In the genomic region with DNA sequence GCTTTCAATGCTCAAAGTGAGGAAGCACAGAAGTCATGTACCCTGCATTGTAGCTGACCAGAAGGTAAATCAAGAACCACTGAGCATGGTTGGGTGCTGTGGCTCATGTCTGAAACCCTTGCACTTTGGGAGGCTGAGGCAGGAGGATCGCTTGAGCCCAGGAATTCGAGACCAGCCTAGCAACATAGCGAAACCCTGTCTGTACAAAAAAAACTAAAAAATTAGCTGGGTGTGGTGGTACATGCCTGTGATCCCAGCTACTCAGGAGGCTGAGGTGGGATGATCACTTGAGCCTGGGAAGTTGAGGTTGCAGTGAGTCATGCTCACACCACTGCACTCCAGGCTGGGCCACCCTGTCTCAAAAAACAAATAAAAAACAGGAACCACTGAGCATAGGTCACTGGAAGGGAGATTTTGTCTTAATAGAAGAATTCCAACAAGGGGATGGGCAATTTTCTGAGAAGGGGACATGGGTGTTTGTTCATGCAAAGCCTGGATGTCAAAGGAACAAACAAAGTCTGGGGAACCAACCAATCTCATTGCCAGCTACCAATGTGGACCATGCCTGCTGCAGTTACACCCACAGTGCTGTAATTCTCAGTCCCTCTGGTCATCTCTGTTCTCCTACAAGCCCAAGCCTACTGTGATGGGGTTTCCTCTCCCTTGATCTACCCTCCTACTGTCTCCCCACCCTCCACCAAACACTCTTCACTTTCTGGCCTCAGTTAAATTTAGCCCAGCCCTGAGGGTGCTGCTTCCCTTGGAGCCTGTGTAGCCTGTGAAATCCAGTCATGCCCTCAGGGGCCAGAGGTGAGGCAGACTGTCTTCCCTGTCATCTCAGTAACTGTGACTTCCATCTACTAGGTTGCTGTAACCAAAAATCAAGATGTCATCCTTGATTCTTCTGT, we compare ENCODE assay signal across 1 cellular context.
TF ChIP-seq lines count a peak whose summit lies in the region.

No MANE protein-coding gene starts in this region.

TF ChIP-seq in HepG2, 621 proteins besides CTCF, POLR2A, EP300 and RAD21 (continued from another document and continues in another):
- TF ChIP-seq ZNF609 (CRISPR knock-in tag; IDR thresholded peaks at IDR 0.05; ENCODE audit: borderline replicate concordance) (peak; percentile 36; the same call in 1 of the 2 replicates), HNRNPUL1 (IDR thresholded peaks at IDR 0.05; ENCODE audit: low read depth, low read length) (no peak), SOX13 (IDR thresholded peaks at IDR 0.05) (no peak), SOX13 (CRISPR knock-in tag; conservative IDR thresholded peaks at IDR 0.05 in 1 of 2, IDR thresholded peaks at IDR 0.05 in 1 of 2) (peak in 1 of 2 experiments; percentile 62; a peak in 1 of 4 replicates), ETV5 (CRISPR knock-in tag; IDR thresholded peaks at IDR 0.05; ENCODE audit: borderline replicate concordance) (peak; percentile 42; the same call in 1 of the 2 replicates), ZNF574 (CRISPR knock-in tag; IDR thresholded peaks at IDR 0.05) (no peak), JUND (CRISPR knock-in tag; IDR thresholded peaks at IDR 0.05) (0 out of 2 replicates have a peak, but pooled peaks have one; percentile 62), ZFP91 (CRISPR knock-in tag; IDR thresholded peaks at IDR 0.05; ENCODE audit: borderline replicate concordance) (peak; percentile 35; the same call in 1 of the 2 replicates), ZSCAN9 (CRISPR knock-in tag; IDR thresholded peaks at IDR 0.05; ENCODE audit: borderline replicate concordance) (peak; percentile 39; the same call in 1 of the 2 replicates), ZNF883 (CRISPR knock-in tag; IDR thresholded peaks at IDR 0.05; ENCODE audit: not compliant biosample characterization) (no peak), NBN (conservative IDR thresholded peaks at IDR 0.05) (no peak), NFIC (IDR thresholded peaks at IDR 0.05; ENCODE audit: low read length) (no peak), SNAPC2 (CRISPR knock-in tag; IDR thresholded peaks at IDR 0.05) (no peak), GFI1 (CRISPR knock-in tag; IDR thresholded peaks at IDR 0.05; ENCODE audit: borderline replicate concordance) (peak; percentile 45; the same call in 1 of the 2 replicates), CREM (IDR thresholded peaks at IDR 0.05) (0 out of 2 replicates have a peak, but pooled peaks have one; percentile 19), CREM (CRISPR knock-in tag; IDR thresholded peaks at IDR 0.05) (no peak), ZBTB39 (CRISPR knock-in tag; IDR thresholded peaks at IDR 0.05) (no peak), RXRB (CRISPR knock-in tag; IDR thresholded peaks at IDR 0.05; ENCODE audit: borderline replicate concordance) (peak; percentile 35; the same call in 1 of the 2 replicates), HINFP (CRISPR knock-in tag; IDR thresholded peaks at IDR 0.05; ENCODE audit: low read depth) (no peak), RARA (CRISPR knock-in tag; IDR thresholded peaks at IDR 0.05) (peak; percentile 72), TBX2 (CRISPR knock-in tag; IDR thresholded peaks at IDR 0.05; ENCODE audit: borderline replicate concordance) (peak; percentile 60; the same call in 1 of the 2 replicates), MEF2D (CRISPR knock-in tag; IDR thresholded peaks at IDR 0.05) (0 out of 2 replicates have a peak, but pooled peaks have one; percentile 29), HMGA1 (CRISPR knock-in tag; conservative IDR thresholded peaks at IDR 0.05) (no peak), CBX5 (CRISPR knock-in tag; IDR thresholded peaks at IDR 0.05; ENCODE audit: borderline replicate concordance) (no peak; the same call in 1 of the 2 replicates), NCOA5 (CRISPR knock-in tag; IDR thresholded peaks at IDR 0.05) (no peak), ZKSCAN8 (CRISPR knock-in tag; IDR thresholded peaks at IDR 0.05; ENCODE audit: borderline replicate concordance) (0 out of 2 replicates have a peak, but pooled peaks have one; percentile 15), SIN3A (IDR thresholded peaks at IDR 0.05; ENCODE audit: borderline replicate concordance, low read depth, low read length) (0 out of 2 replicates have a peak, but pooled peaks have one; percentile 46), FOSL1 (CRISPR knock-in tag; IDR thresholded peaks at IDR 0.05; ENCODE audit: borderline replicate concordance) (peak; percentile 60; the same call in 1 of the 2 replicates)
- TF ChIP-seq, protein P1, sequence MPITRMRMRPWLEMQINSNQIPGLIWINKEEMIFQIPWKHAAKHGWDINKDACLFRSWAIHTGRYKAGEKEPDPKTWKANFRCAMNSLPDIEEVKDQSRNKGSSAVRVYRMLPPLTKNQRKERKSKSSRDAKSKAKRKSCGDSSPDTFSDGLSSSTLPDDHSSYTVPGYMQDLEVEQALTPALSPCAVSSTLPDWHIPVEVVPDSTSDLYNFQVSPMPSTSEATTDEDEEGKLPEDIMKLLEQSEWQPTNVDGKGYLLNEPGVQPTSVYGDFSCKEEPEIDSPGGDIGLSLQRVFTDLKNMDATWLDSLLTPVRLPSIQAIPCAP (CRISPR knock-in tag; IDR thresholded peaks at IDR 0.05; ENCODE audit: low read depth) = no peak
- TF ChIP-seq, protein P2, sequence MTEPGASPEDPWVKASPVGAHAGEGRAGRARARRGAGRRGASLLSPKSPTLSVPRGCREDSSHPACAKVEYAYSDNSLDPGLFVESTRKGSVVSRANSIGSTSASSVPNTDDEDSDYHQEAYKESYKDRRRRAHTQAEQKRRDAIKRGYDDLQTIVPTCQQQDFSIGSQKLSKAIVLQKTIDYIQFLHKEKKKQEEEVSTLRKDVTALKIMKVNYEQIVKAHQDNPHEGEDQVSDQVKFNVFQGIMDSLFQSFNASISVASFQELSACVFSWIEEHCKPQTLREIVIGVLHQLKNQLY (CRISPR knock-in tag; IDR thresholded peaks at IDR 0.05) = peak; percentile 74; the same call in 1 of the 2 replicates
- TF ChIP-seq, protein P3, sequence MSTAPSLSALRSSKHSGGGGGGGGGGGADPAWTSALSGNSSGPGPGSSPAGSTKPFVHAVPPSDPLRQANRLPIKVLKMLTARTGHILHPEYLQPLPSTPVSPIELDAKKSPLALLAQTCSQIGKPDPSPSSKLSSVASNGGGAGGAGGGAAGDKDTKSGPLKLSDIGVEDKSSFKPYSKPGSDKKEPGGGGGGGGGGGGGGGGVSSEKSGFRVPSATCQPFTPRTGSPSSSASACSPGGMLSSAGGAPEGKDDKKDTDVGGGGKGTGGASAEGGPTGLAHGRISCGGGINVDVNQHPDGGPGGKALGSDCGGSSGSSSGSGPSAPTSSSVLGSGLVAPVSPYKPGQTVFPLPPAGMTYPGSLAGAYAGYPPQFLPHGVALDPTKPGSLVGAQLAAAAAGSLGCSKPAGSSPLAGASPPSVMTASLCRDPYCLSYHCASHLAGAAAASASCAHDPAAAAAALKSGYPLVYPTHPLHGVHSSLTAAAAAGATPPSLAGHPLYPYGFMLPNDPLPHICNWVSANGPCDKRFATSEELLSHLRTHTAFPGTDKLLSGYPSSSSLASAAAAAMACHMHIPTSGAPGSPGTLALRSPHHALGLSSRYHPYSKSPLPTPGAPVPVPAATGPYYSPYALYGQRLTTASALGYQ (CRISPR knock-in tag; IDR thresholded peaks at IDR 0.05) = no peak
- TF ChIP-seq, protein P4, sequence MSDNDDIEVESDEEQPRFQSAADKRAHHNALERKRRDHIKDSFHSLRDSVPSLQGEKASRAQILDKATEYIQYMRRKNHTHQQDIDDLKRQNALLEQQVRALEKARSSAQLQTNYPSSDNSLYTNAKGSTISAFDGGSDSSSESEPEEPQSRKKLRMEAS (IDR thresholded peaks at IDR 0.05) = no peak
- TF ChIP-seq, protein P5, sequence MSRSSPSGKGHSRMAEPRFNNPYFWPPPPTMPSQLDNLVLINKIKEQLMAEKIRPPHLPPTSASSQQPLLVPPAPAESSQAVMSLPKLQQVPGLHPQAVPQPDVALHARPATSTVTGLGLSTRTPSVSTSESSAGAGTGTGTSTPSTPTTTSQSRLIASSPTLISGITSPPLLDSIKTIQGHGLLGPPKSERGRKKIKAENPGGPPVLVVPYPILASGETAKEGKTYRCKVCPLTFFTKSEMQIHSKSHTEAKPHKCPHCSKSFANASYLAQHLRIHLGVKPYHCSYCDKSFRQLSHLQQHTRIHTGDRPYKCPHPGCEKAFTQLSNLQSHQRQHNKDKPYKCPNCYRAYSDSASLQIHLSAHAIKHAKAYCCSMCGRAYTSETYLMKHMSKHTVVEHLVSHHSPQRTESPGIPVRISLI (CRISPR knock-in tag; IDR thresholded peaks at IDR 0.05; ENCODE audit: borderline replicate concordance) = peak; percentile 66; the same call in 1 of the 2 replicates
- TF ChIP-seq, protein P6, sequence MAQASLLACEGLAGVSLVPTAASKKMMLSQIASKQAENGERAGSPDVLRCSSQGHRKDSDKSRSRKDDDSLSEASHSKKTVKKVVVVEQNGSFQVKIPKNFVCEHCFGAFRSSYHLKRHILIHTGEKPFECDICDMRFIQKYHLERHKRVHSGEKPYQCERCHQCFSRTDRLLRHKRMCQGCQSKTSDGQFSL (CRISPR knock-in tag; IDR thresholded peaks at IDR 0.05) = no peak
